Comparison of ENCODE assay signal across 26 cellular contexts in genomic region chr5:151018846-151019245, GRCh38. TPM values are rescaled to one million over a fixed set of nuclear protein-coding genes. Genes with fewer than 3 reads are reported as not detected.
"Had no signal": no experiment of that assay in that cellular context is flagged by ENCODE, and none has a peak within 500 bp of the region (broad histone marks: within the 10 kb centered on the region; RNA-seq: fewer than 3 reads in every experiment).

No MANE protein-coding gene starts in this region.

- FAIRE-seq: endometrium, frontal cortex, islet of Langerhans had no signal

- H3K4me3 ChIP-seq: colonic mucosa, mucosa of descending colon, right lobe of liver, skin epidermis, tibial nerve had no signal

- H3K27me3 ChIP-seq: colonic mucosa, right lobe of liver, tibial nerve had no signal

- H3K36me3 ChIP-seq: colonic mucosa, right lobe of liver had no signal

- DNase-seq: activated B cell treated with CpG ODN at 0.5 μM for 24 hours; activated CD4-positive, alpha-beta T cell treated with anti-CD3 and anti-CD28 coated beads for 4 hours; activated CD4-positive, alpha-beta T cell treated with anti-CD3 and anti-CD28 coated beads, Interleukin-2, amount 50 U/mL, for 4 hours; activated effector memory CD4-positive, alpha-beta T cell treated with anti-CD3 and anti-CD28 coated beads, Interleukin-2, amount 50 U/mL, for 16 hours; activated naive CD4-positive, alpha-beta T cell treated with anti-CD3 and anti-CD28 coated beads for 36 hours; activated T-cell treated with anti-CD3 and anti-CD28 coated beads for 4 hours; amniotic stem cell; colonic mucosa; effector CD8-positive, alpha-beta T cell; glutamatergic neuron; left cardiac atrium; left ventricle myocardium superior; mucosa of descending colon; right lobe of liver; stimulated activated CD4-positive, alpha-beta T cell treated with anti-CD3 and anti-CD28 coated beads, Interleukin-4, amount 100 ng/mL, for 24 hours; stimulated activated CD8-positive, alpha-beta memory T cell treated with anti-CD3 and anti-CD28 coated beads, Interleukin-4, amount 100 ng/mL, for 48 hours; stimulated activated naive CD8-positive, alpha-beta T cell treated with anti-CD3 and anti-CD28 coated beads, Interleukin-15, amount 100 ng/mL, for 72 hours; T-helper 2 cell had no signal

- ATAC-seq: left cardiac atrium; left ventricle myocardium superior; mucosa of descending colon; natural killer cell treated with Interleukin-12 subunit alpha and Interleukin-12 subunit beta and Interleukin-15 and Interleukin-18, amount 100 ng/mL, for 72 hours; right lobe of liver; stimulated activated memory B cell treated with anti-CD40 and anti-IgM and Interleukin-4, amounts not matched to agents 10 μg/mL and 1 μg/mL and 100 μg/mL, for 72 hours; stimulated activated naive CD8-positive, alpha-beta T cell treated with anti-CD3 and anti-CD28 coated beads, Interleukin-15, amount 100 ng/mL, for 72 hours had no signal

RNA-seq across cellular contexts. Expression of gene GPX3, which starts 1.5 kb away (rescaled TPM):
- total RNA-seq: activated naive CD4-positive, alpha-beta T cell treated with anti-CD3 and anti-CD28 coated beads for 36 hours; activated T-helper 1 cell treated with anti-CD3 and anti-CD28 coated beads, Interleukin-12 subunit alpha, Interleukin-12 subunit beta, Interleukin-2, Interleukin-4 antibody, amounts not matched to agents 30 ng/mL and 10 ng/mL and 1 ng/mL, durations not matched to agents 14 hours and 24 hours and 36 hours; natural killer cell treated with Interleukin-12 subunit alpha and Interleukin-12 subunit beta and Interleukin-15 and Interleukin-18, amount 100 ng/mL, for 72 hours had no signal
